In the genomic region with DNA sequence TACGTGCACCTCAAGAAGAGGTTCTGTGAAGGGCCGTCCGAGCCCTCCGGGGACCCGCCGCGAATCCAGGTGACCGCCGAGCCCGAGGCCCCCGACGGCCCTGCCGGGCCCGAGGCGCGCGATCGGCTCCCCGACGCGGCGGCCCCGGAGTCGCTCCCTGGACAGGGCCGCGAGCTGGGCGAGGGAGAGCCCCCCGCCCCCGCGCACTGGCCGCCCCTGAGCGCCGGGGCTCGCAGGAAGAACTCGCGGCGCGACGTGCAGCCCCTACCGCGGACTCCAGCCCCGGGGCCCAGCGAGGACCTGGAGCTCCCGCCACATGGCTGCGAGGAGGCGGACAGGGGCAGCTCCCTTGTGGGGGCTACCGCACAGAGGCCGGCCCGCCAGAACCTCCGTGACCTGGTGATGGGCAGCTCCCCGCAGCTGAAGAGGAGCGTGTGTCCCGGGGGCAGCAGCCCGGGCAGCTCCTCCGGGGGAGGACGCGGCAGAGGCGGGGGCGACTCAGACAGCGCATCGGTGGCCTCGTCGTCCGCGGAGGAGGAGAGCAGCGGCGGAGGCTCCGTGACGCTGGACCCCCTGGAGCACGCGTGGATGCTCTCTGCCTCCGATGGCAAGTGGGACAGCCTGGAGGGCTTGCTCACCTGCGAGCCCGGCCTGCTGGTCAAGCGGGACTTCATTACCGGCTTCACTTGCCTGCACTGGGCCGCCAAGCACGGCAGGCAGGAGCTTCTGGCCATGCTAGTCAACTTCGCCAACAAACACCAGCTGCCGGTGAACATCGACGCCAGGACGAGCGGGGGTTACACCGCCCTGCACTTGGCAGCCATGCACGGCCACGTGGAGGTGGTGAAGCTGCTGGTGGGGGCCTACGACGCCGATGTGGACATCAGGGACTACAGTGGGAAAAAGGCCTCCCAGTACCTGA, we compare ENCODE assay signal across 9 cellular contexts. TPM values are rescaled to one million over a fixed set of nuclear protein-coding genes. Genes with fewer than 3 reads are reported as not detected.
DNase-seq lines count a peak whose midpoint lies in the region; ATAC-seq and TF ChIP-seq lines count a peak whose summit lies in the region.
"Had no signal": no experiment of that assay in that cellular context is flagged by ENCODE, and none has a peak within 500 bp of the region (broad histone marks: within the 10 kb centered on the region; RNA-seq: fewer than 3 reads in every experiment).

No MANE protein-coding gene starts in this region.

- peak; percentile 30 for DNase-seq in HT1080 (ENCODE audit: low read depth)
- no peak for DNase-seq in effector memory CD4-positive, alpha-beta T cell
- DNase-seq in AG08396 (ENCODE audit: low spot score): no peak

- H3K4me3 ChIP-seq in BLaER1 (peak overlapping the region; percentile 69), mucosa of stomach (ENCODE audit: low read length) (peak overlapping the region; percentile 55)
- peak overlapping the region; percentile 57 for H3K4me3 ChIP-seq in effector memory CD4-positive, alpha-beta T cell (ENCODE audit: insufficient read depth, low read depth, low read length, poor library complexity, severe bottlenecking)

- peak overlapping the region; percentile 81 for H3K4me2 ChIP-seq in BLaER1

- no peak overlapping the region for H3K27ac ChIP-seq in BLaER1
- H3K27ac ChIP-seq in effector memory CD4-positive, alpha-beta T cell (ENCODE audit: insufficient read depth, low read length, poor library complexity, severe bottlenecking): no peak overlapping the region

- H3K36me3 ChIP-seq in BLaER1 (no peaks in the 10 kb centered on the region), mucosa of stomach (ENCODE audit: control insufficient read depth, insufficient read depth, low read length) (no peaks in the 10 kb centered on the region)
- no peaks in the 10 kb centered on the region for H3K36me3 ChIP-seq in effector memory CD4-positive, alpha-beta T cell (ENCODE audit: control insufficient read depth, insufficient read depth, low read length)

- no peak for ATAC-seq in HG03135 (IDR thresholded peaks at IDR 0.05; ENCODE audit: unreplicated experiment)
- ATAC-seq in GM18505 (IDR thresholded peaks at IDR 0.05; ENCODE audit: unreplicated experiment): no peak
- no peak for ATAC-seq in GM19324 (IDR thresholded peaks at IDR 0.05; ENCODE audit: low FRiP score, unreplicated experiment)

- H3K27me3 ChIP-seq in BLaER1 (peaks cover 40% of the 10 kb centered on the region), mucosa of stomach (ENCODE audit: control insufficient read depth, insufficient read depth, low read length) (no peaks in the 10 kb centered on the region)
- peaks cover 16% of the 10 kb centered on the region for H3K27me3 ChIP-seq in effector memory CD4-positive, alpha-beta T cell (replicated peaks; ENCODE audit: control insufficient read depth, insufficient read depth, low read length, poor library complexity, severe bottlenecking)

- H3K4me1 ChIP-seq in BLaER1 (peaks cover 5% of the 10 kb centered on the region; the same call in 1 of the 2 replicates), mucosa of stomach (ENCODE audit: control insufficient read depth, insufficient read depth, low read length) (peaks cover 15% of the 10 kb centered on the region)
- peaks cover 15% of the 10 kb centered on the region for H3K4me1 ChIP-seq in effector memory CD4-positive, alpha-beta T cell (ENCODE audit: control insufficient read depth, insufficient read depth, low read length, poor library complexity, severe bottlenecking)

- H3K9me3 ChIP-seq in BLaER1: peaks cover 30% of the 10 kb centered on the region
- H3K9me3 ChIP-seq in effector memory CD4-positive, alpha-beta T cell (ENCODE audit: control insufficient read depth, low read length): no peaks in the 10 kb centered on the region
- no peaks in the 10 kb centered on the region for H3K9me3 ChIP-seq in mucosa of stomach (ENCODE audit: control insufficient read depth, low read length)

- no peaks in the 10 kb centered on the region for H4K20me1 ChIP-seq in BLaER1

- TF ChIP-seq POLR2A in GM18505 (IDR thresholded peaks at IDR 0.05; ENCODE audit: borderline replicate concordance, extremely low read depth, insufficient read depth, insufficient read length): no peak

- H3K9ac ChIP-seq in BLaER1 (no peak overlapping the region; the same call in 1 of the 2 replicates), mucosa of stomach (ENCODE audit: low read length) (peak overlapping the region; percentile 74)

RNA-seq across cellular contexts. Expression of gene SOWAHC, which starts 0.8 kb away (rescaled TPM):
- 13.1 and 14.9 TPM in 2 replicates for total RNA-seq in HT1080 (2014; rRNA removed; shearing (Covaris generic))
- polyA plus RNA-seq in HT1080 (2015; cell fraction: cytosol; rRNA removed): 10.1 and 12.1 TPM in 2 replicates
- 5.7 and 6.3 TPM in 2 replicates for polyA plus RNA-seq in HT1080 (2015; cell fraction: nucleus; rRNA removed)
- polyA plus RNA-seq: IgD-negative memory B cell had no signal

RNA-seq across cellular contexts. Expression of gene SEPTIN10, which starts 1.2 kb away (rescaled TPM):
- total RNA-seq in HT1080 (2014; rRNA removed; shearing (Covaris generic)): 31.5 and 45.2 TPM in 2 replicates
- 84.0 and 114 TPM in 2 replicates for polyA plus RNA-seq in HT1080 (2015; cell fraction: cytosol; rRNA removed)
- 75.3 and 81.2 TPM in 2 replicates for polyA plus RNA-seq in HT1080 (2015; cell fraction: nucleus; rRNA removed)
